In genomic region chr18:72700961-72701710, GRCh38 we compare ENCODE assay signal across 10 cellular contexts.
DNase-seq lines count a peak whose midpoint lies in the region; ATAC-seq and TF ChIP-seq lines count a peak whose summit lies in the region.
"Had no signal": no experiment of that assay in that cellular context is flagged by ENCODE, and none has a peak within 500 bp of the region (broad histone marks: within the 10 kb centered on the region; RNA-seq: fewer than 3 reads in every experiment).

No MANE protein-coding gene starts in this region.

- DNase-seq in OCI-M1 (lab: John Stamatoyannopoulos, UW): peak; percentile 63
- peak; percentile 8 for DNase-seq in fibroblast of the aortic adventitia (ENCODE audit: low read depth)
- no peak for DNase-seq in middle frontal gyrus (ENCODE audit: extremely low spot score, low spot score)
- no peak for DNase-seq in HK-2 (ENCODE audit: unreplicated experiment)
- no peak for DNase-seq in stimulated activated CD4-positive, alpha-beta T cell treated with anti-CD3 and anti-CD28 coated beads, Interleukin-4, amount 100 ng/mL, for 24 hours
- DNase-seq: activated CD4-positive, alpha-beta memory T cell treated with anti-CD3 and anti-CD28 coated beads, Interleukin-2, amount 10 ng/mL, durations not matched to agents 7 days and 5 days; GDM1 had no signal

- peak; percentile 67 for TF ChIP-seq CTCF in 22Rv1 (IDR thresholded peaks at IDR 0.05)
- peak; percentile 5 for TF ChIP-seq CTCF in fibroblast of the aortic adventitia (IDR thresholded peaks at IDR 0.05; ENCODE audit: insufficient read depth, low read length)

- no peak overlapping the region for H3K27ac ChIP-seq in 22Rv1

- ATAC-seq in GM21619 (IDR thresholded peaks at IDR 0.05; ENCODE audit: unreplicated experiment) (peak; percentile 45), HG02840 (IDR thresholded peaks at IDR 0.05; ENCODE audit: low FRiP score, unreplicated experiment) (no peak)

- H3K4me3 ChIP-seq in fibroblast of the aortic adventitia (ENCODE audit: low read depth, low read length): no peak overlapping the region

Comparison
In these comparisons a context has a peak if more than half of its experiments do, and no peak if none do; other contexts are left out.
1. DNase-seq: peak in OCI-M1 (single experiment) and fibroblast of the aortic adventitia (single experiment); none in middle frontal gyrus (single experiment), HK-2 (single experiment) and stimulated activated CD4-positive, alpha-beta T cell treated with anti-CD3 and anti-CD28 coated beads, Interleukin-4, amount 100 ng/mL, for 24 hours (single experiment).